In the genomic region with DNA sequence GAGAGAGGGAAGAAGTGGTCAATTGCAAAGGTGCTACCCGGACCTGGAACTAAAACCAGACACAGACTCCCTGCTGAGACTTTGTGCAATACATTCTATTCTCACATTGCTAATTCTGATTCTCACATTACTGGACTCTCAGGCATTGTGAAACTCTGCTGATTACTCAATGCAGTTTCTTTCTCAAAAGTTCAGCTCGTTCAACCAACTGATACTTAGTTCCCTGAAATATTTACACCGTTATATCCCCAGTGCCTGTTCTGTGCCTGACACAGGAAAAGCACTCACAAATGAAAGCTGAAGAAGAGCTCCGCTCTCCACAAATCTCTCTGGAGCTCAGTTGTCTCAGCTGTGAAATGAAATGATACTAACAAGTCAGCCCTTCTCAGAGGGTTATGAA, we compare ENCODE assay signal across 12 cellular contexts. TPM values are rescaled to one million over a fixed set of nuclear protein-coding genes. Genes with fewer than 3 reads are reported as not detected.
DNase-seq lines count a peak whose midpoint lies in the region; ATAC-seq and TF ChIP-seq lines count a peak whose summit lies in the region.
"Had no signal": no experiment of that assay in that cellular context is flagged by ENCODE, and none has a peak within 500 bp of the region (broad histone marks: within the 10 kb centered on the region; RNA-seq: fewer than 3 reads in every experiment).

No MANE protein-coding gene starts in this region.

- no peak overlapping the region for H3K4me3 ChIP-seq in right cardiac atrium (ENCODE audit: low read length)
- H3K4me3 ChIP-seq in tibial nerve: no peak overlapping the region
- H3K4me3 ChIP-seq: thoracic aorta had no signal

- H3K36me3 ChIP-seq in tibial nerve: no peaks in the 10 kb centered on the region
- H3K36me3 ChIP-seq: thoracic aorta had no signal

- DNase-seq in NCI-H2196 (lab: John Stamatoyannopoulos, UW; ENCODE audit: unreplicated experiment) (peak; percentile 29), NCI-H2196 treated with DMSO at 0.1 percent for 48 hours (lab: John Stamatoyannopoulos, UW; ENCODE audit: unreplicated experiment) (no peak), SIG-M5 (lab: John Stamatoyannopoulos, UW) (peak; percentile 84), right cardiac atrium (no peak), tibial nerve (ENCODE audit: low spot score in 2 of 2) (peak in 1 of 2 donors; percentile 55), NCI-H524 treated with DMSO at 0.1 percent for 48 hours (lab: John Stamatoyannopoulos, UW) (no peak), NK-92 (lab: John Stamatoyannopoulos, UW; ENCODE audit: unreplicated experiment) (no peak)
- DNase-seq: activated B cell treated with CpG ODN at 0.5 μM for 24 hours, amniotic stem cell had no signal

- no peaks in the 10 kb centered on the region for H3K4me1 ChIP-seq in right cardiac atrium (ENCODE audit: control insufficient read depth, insufficient read depth, low read length)
- H3K4me1 ChIP-seq in tibial nerve: peaks cover 0 to 21% (median 2%) of the 10 kb centered on the region in 4 donors

- H3K27ac ChIP-seq in right cardiac atrium (ENCODE audit: low read length): no peak overlapping the region
- H3K27ac ChIP-seq in tibial nerve: peak overlapping the region in 2 of 4 donors; percentile 69 to 74
- H3K27ac ChIP-seq: 22Rv1, thoracic aorta had no signal

- intact Hi-C loops in right cardiac atrium (cut with DNase I): no loop called here

- H3K27me3 ChIP-seq in right cardiac atrium (ENCODE audit: control insufficient read depth, insufficient read depth): no peaks in the 10 kb centered on the region
- no peaks in the 10 kb centered on the region for H3K27me3 ChIP-seq in tibial nerve

- ATAC-seq in right cardiac atrium: peak; percentile 62 to 70
- ATAC-seq in GM21717 (IDR thresholded peaks at IDR 0.05; ENCODE audit: unreplicated experiment): no peak

- TF ChIP-seq CTCF in tibial nerve (IDR thresholded peaks at IDR 0.05): no peak

- WGBS in right cardiac atrium: 49% methylated on average over 4 of the region's 4 CpGs
- WGBS in tibial nerve, 2 donors: 32 to 34% methylated on average over 4 of the region's 4 CpGs

- TF ChIP-seq POLR2A in tibial nerve (IDR thresholded peaks at IDR 0.05): no peak

- H3K9me3 ChIP-seq in right cardiac atrium (ENCODE audit: control insufficient read depth, low read length) (no peaks in the 10 kb centered on the region), tibial nerve (no peaks in the 10 kb centered on the region)
- H3K9me3 ChIP-seq: thoracic aorta had no signal

- peak; percentile 16 to 78 for TF ChIP-seq EP300 in tibial nerve (IDR thresholded peaks at IDR 0.05)

RNA-seq across cellular contexts. Expression of gene SLPI, which starts 0.5 kb away (rescaled TPM):
- total RNA-seq in right cardiac atrium (10 to 100 TPM in 2 of 4 donors, 1 to 10 TPM in 2; 1.4 to 16.6 (median 10.3) TPM), tibial nerve (100 to 1,000 TPM; 103 to 371 (median 129) TPM)
- 2.1 TPM for polyA plus RNA-seq in right cardiac atrium
- total RNA-seq: activated B cell treated with CpG ODN at 0.5 μM for 24 hours had no signal

RNA-seq across cellular contexts. Expression of gene SEMG2, which starts 33.7 kb away (rescaled TPM):
- total RNA-seq in right cardiac atrium (not detected), tibial nerve (not detected)
- not detected for polyA plus RNA-seq in right cardiac atrium
- total RNA-seq: activated B cell treated with CpG ODN at 0.5 μM for 24 hours, thoracic aorta had no signal

RNA-seq across cellular contexts. Expression of gene SEMG1, which starts 48.0 kb away (rescaled TPM):
- total RNA-seq in right cardiac atrium: not detected
- not detected for polyA plus RNA-seq in right cardiac atrium
- total RNA-seq in tibial nerve: not detected
- total RNA-seq: activated B cell treated with CpG ODN at 0.5 μM for 24 hours, thoracic aorta had no signal

RNA-seq across cellular contexts. Expression of gene RBPJL, which starts 51.8 kb away (rescaled TPM):
- total RNA-seq in right cardiac atrium (not detected), tibial nerve (under 1 TPM in 1 of 4 donors, not detected in 3; 0.44 TPM)
- not detected for polyA plus RNA-seq in right cardiac atrium
- total RNA-seq: activated B cell treated with CpG ODN at 0.5 μM for 24 hours, thoracic aorta had no signal

RNA-seq across cellular contexts. Expression of gene MATN4, which starts 53.2 kb away (rescaled TPM):
- total RNA-seq in right cardiac atrium (under 1 TPM in 3 of 4 donors, not detected in 1; 0.15 to 0.20 (median 0.17) TPM), tibial nerve (not detected)
- polyA plus RNA-seq in right cardiac atrium: 0.05 TPM
- total RNA-seq: activated B cell treated with CpG ODN at 0.5 μM for 24 hours had no signal

Comparison
In these comparisons a context has a peak if more than half of its experiments do, and no peak if none do; other contexts are left out.
1. DNase-seq: peak in NCI-H2196 (single experiment) and SIG-M5 (single experiment); none in NCI-H2196 treated with DMSO at 0.1 percent for 48 hours (single experiment), right cardiac atrium (0 of 3), NCI-H524 treated with DMSO at 0.1 percent for 48 hours (single experiment) and NK-92 (single experiment).
2. RNA of gene SLPI, which starts 0.5 kb away (total RNA-seq): 103 to 371 TPM in tibial nerve; 1.4 to 16.6 TPM in right cardiac atrium; every median in the first group is over 4 times any median in the second.